In genomic region chr12:123076604-123077297, GRCh38 we compare ENCODE assay signal across 8 cellular contexts.
DNase-seq lines count a peak whose midpoint lies in the region; ATAC-seq and TF ChIP-seq lines count a peak whose summit lies in the region.

No MANE protein-coding gene starts in this region.

- ATAC-seq in foreskin keratinocyte (peak; percentile 40), HG02623 (IDR thresholded peaks at IDR 0.05; ENCODE audit: unreplicated experiment) (no peak), GM21723 (IDR thresholded peaks at IDR 0.05; ENCODE audit: unreplicated experiment) (no peak)

- DNase-seq in HCEC 1CT (peak; percentile 30), foreskin keratinocyte (peak in 1 of 2 donors; percentile 21), smooth muscle cell (lab: John Stamatoyannopoulos, UW; ENCODE audit: unreplicated experiment) (no peak), NCI-H2081 (lab: John Stamatoyannopoulos, UW) (no peak)
- peak; percentile 50 to 62 for DNase-seq in activated CD4-positive, alpha-beta T cell treated with anti-CD3 and anti-CD28 coated beads, Interleukin-2, amount 50 U/mL, for 48 hours
- peak; percentile 39 to 47 for DNase-seq in stimulated activated CD8-positive, alpha-beta memory T cell treated with anti-CD3 and anti-CD28 coated beads, Interleukin-15, amount 100 ng/mL, for 48 hours (ENCODE audit: low read depth in 2 of 2)

- H3K4me3 ChIP-seq in smooth muscle cell, result no peak overlapping the region

- no peak overlapping the region for H3K4me2 ChIP-seq in smooth muscle cell

- H2AFZ ChIP-seq in smooth muscle cell (ENCODE audit: low read depth), result no peak overlapping the region

- no peaks in the 10 kb centered on the region for H3F3A ChIP-seq in smooth muscle cell (ENCODE audit: low read depth)

- peaks cover 2% of the 10 kb centered on the region for H3K27me3 ChIP-seq in foreskin keratinocyte
- no peaks in the 10 kb centered on the region for H3K27me3 ChIP-seq in smooth muscle cell (ENCODE audit: low read depth)

- TF ChIP-seq CTCF in foreskin keratinocyte (conservative IDR thresholded peaks at IDR 0.05) (no peak), smooth muscle cell (IDR thresholded peaks at IDR 0.05; ENCODE audit: borderline replicate concordance, insufficient read depth, poor library complexity, severe bottlenecking) (no peak)

- H3K79me2 ChIP-seq in smooth muscle cell (ENCODE audit: low read depth), result no peaks in the 10 kb centered on the region

- peaks cover 11% of the 10 kb centered on the region for H3K4me1 ChIP-seq in foreskin keratinocyte
- peaks cover 19% of the 10 kb centered on the region for H3K4me1 ChIP-seq in smooth muscle cell (ENCODE audit: low read depth)

- no peak overlapping the region for H3K9ac ChIP-seq in smooth muscle cell (ENCODE audit: low read depth)

- no peaks in the 10 kb centered on the region for H3K9me3 ChIP-seq in smooth muscle cell (replicated peaks; ENCODE audit: low read depth)

- 85% methylated on average over 11 of the region's 11 CpGs for WGBS in smooth muscle cell (ENCODE audit: low lambda C conversion rate)

- H4K20me1 ChIP-seq in smooth muscle cell (ENCODE audit: low read depth), result peaks cover 4% of the 10 kb centered on the region

- H3K27ac ChIP-seq in foreskin keratinocyte (no peak overlapping the region), smooth muscle cell (ENCODE audit: low read depth) (no peak overlapping the region)

- no peaks in the 10 kb centered on the region for H3K36me3 ChIP-seq in smooth muscle cell (ENCODE audit: low read depth)

Comparison
In these comparisons a context has a peak if more than half of its experiments do, and no peak if none do; other contexts are left out.
1. DNase-seq: peak in HCEC 1CT (single experiment), activated CD4-positive, alpha-beta T cell treated with anti-CD3 and anti-CD28 coated beads, Interleukin-2, amount 50 U/mL, for 48 hours (2 of 2) and stimulated activated CD8-positive, alpha-beta memory T cell treated with anti-CD3 and anti-CD28 coated beads, Interleukin-15, amount 100 ng/mL, for 48 hours (2 of 2); none in smooth muscle cell (single experiment) and NCI-H2081 (0 of 2).